1 cellular context compared by ENCODE assay signal in the genomic region with DNA sequence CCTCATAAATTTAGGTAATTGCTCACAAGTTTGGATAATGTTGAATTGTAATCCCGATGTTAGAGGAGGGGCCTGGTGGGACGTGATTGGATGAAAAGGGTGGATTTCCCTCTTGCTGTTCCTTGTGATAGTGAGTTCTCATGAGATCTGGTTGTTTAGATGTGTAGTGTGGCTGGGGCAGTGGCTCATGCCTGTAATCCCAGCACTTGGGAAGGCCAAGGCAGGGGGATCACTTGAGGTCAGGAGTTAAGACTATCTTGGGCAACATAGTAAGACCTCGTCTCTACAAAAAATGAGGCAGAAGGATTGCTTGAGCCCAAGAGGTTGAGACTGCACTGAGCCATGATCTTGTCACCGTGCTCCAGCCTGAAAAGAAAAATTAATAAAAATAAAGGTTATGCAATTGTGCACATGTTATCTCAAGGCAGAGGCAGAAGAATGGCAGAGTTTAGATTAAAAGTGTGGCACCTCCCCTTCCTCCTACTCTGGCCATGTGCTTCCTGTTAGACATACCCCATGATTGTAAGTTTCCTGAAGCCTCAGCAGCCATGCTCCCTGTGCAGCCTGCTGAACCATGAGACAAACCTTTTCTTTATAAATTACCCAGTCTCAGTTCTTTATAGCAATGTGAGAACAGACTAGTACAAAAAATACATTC.
A peak's percentile ranks its signal among the peaks of the same experiment; 100 is the strongest.
TF ChIP-seq lines count a peak whose summit lies in the region.

No MANE protein-coding gene starts in this region.

TF ChIP-seq in K562, 482 proteins besides CTCF, POLR2A, EP300 and RAD21 (continued from another document):
- TF ChIP-seq, protein P1, sequence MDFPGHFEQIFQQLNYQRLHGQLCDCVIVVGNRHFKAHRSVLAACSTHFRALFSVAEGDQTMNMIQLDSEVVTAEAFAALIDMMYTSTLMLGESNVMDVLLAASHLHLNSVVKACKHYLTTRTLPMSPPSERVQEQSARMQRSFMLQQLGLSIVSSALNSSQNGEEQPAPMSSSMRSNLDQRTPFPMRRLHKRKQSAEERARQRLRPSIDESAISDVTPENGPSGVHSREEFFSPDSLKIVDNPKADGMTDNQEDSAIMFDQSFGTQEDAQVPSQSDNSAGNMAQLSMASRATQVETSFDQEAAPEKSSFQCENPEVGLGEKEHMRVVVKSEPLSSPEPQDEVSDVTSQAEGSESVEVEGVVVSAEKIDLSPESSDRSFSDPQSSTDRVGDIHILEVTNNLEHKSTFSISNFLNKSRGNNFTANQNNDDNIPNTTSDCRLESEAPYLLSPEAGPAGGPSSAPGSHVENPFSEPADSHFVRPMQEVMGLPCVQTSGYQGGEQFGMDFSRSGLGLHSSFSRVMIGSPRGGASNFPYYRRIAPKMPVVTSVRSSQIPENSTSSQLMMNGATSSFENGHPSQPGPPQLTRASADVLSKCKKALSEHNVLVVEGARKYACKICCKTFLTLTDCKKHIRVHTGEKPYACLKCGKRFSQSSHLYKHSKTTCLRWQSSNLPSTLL (IDR thresholded peaks at IDR 0.05) = peak; percentile 77
- TF ChIP-seq CCAR2 (IDR thresholded peaks at IDR 0.05; ENCODE audit: low read depth, low read length) (no peak), TCF3 (CRISPR knock-in tag; IDR thresholded peaks at IDR 0.05) (peak; percentile 21; the same call in 1 of the 2 replicates)
TF ChIP-seq in K562: peak in this region for 24.
